27 cellular contexts compared by ENCODE assay signal in genomic region chr13:87153371-87153770, GRCh38.
"Had no signal": no experiment of that assay in that cellular context is flagged by ENCODE, and none has a peak within 500 bp of the region (broad histone marks: within the 10 kb centered on the region; RNA-seq: fewer than 3 reads in every experiment).

No MANE protein-coding gene starts in this region.

- H3K4me1 ChIP-seq: esophagus muscularis mucosa, foreskin keratinocyte, gastrocnemius medialis, heart right ventricle had no signal

- H2AFZ ChIP-seq: hepatocyte had no signal

- H3K79me2 ChIP-seq: hepatocyte had no signal

- H3K4me3 ChIP-seq: esophagus muscularis mucosa, gastrocnemius medialis, heart right ventricle, hepatocyte had no signal

- H3K27ac ChIP-seq: brain microvascular endothelial cell, esophagus muscularis mucosa, foreskin keratinocyte, gastrocnemius medialis, heart right ventricle, hepatocyte, WERI-Rb-1 had no signal

- DNase-seq: activated B cell treated with CpG ODN at 0.5 μM for 24 hours; activated CD4-positive, alpha-beta T cell treated with anti-CD3 and anti-CD28 coated beads for 48 hours; activated CD4-positive, alpha-beta T cell treated with anti-CD3 and anti-CD28 coated beads, Interleukin-2, amount 50 U/mL, for 1 hour; activated CD4-positive, alpha-beta T cell treated with anti-CD3 and anti-CD28 coated beads, Interleukin-2, amount 50 U/mL, for 48 hours; activated CD8-positive, alpha-beta memory T cell treated with anti-CD3 and anti-CD28 coated beads for 24 hours; activated CD8-positive, alpha-beta T cell treated with anti-CD3 and anti-CD28 coated beads for 36 hours; activated effector memory CD4-positive, alpha-beta T cell treated with Interleukin-2 at 50 U/mL for 16 hours; activated gamma-delta T cell treated with Interleukin-2 at 50 U/mL for 16 hours; activated naive CD4-positive, alpha-beta T cell treated with anti-CD3 and anti-CD28 coated beads, Interleukin-2, amount 50 U/mL, for 16 hours; activated naive CD4-positive, alpha-beta T cell treated with Interleukin-2 at 50 U/mL for 16 hours; activated T-cell treated with anti-CD3 and anti-CD28 coated beads, Interleukin-2, amount 50 U/mL, for 4 hours; amniotic stem cell; anterior cingulate cortex; brain microvascular endothelial cell; cortex of kidney; dermis blood vessel endothelial cell; effector CD4-positive, alpha-beta T cell; effector memory CD8-positive, alpha-beta T cell; erythroblast; foreskin keratinocyte; gastrocnemius medialis; heart right ventricle; T-helper 17 cell; T1000; WERI-Rb-1 had no signal

- H3K4me2 ChIP-seq: hepatocyte had no signal

- H3K9me3 ChIP-seq: gastrocnemius medialis had no signal

- H3K36me3 ChIP-seq: brain microvascular endothelial cell, esophagus muscularis mucosa, gastrocnemius medialis, heart right ventricle, WERI-Rb-1 had no signal

- H3K27me3 ChIP-seq: brain microvascular endothelial cell, esophagus muscularis mucosa, foreskin keratinocyte, gastrocnemius medialis, heart right ventricle, hepatocyte had no signal
